Comparison of ENCODE assay signal across 8 cellular contexts in the genomic region with DNA sequence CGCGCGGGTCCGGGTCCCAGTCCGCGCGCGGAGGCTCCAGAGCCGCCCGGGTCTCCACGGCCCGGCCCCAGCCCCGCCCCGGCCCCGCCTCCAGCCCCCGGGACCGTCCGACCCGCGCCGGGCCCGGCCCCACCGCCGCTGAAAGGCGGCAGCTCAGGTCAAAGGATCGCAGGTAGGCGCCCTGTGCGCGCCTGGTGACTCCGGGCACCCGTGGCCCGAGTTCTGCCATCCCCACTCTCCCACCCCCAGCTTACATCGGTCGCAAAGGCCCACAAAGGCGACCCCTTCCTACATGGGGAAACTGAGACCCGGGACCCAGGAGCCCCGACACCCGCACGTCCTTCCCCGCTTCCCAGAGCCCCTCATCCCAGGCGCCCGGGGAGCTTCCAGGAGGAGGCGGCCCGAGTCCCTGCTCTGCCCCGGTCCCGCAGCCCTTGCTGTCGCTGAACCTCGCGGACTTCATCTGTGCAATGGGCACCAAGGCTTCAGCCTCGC. TPM values are rescaled to one million over a fixed set of nuclear protein-coding genes. Genes with fewer than 3 reads are reported as not detected.
A peak's percentile ranks its signal among the peaks of the same experiment; 100 is the strongest.
DNase-seq lines count a peak whose midpoint lies in the region; ATAC-seq, FAIRE-seq and TF ChIP-seq lines count a peak whose summit lies in the region.

A gene (minus strand): TSS at position 33 of the 495 bp plus-strand sequence. CDS start 2,075 bp downstream, outside the sequence.

- peaks cover 12% of the 10 kb centered on the region for H3K27me3 Mint-ChIP-seq in activated CD4-positive, alpha-beta T cell treated with anti-CD3 and anti-CD28 coated beads for 36 hours

- no peak within 1 kb of the TSS for H3K27ac Mint-ChIP-seq in activated CD4-positive, alpha-beta T cell treated with anti-CD3 and anti-CD28 coated beads for 36 hours

- FAIRE-seq in kidney (lab: Jason Lieb, UNC), result no peak

- no peaks in the 10 kb centered on the region for H3K36me3 Mint-ChIP-seq in activated CD4-positive, alpha-beta T cell treated with anti-CD3 and anti-CD28 coated beads for 36 hours (ENCODE audit: low read depth)

- CTCF ChIA-PET in activated CD4-positive, alpha-beta T cell treated with anti-CD3 and anti-CD28 coated beads for 36 hours (lab: Charles Lee), result interaction anchor here (0.9 to 4.6 kb wide), 7 partner anchors 10 to 1594 kb away, joined by 3 to 22 read pairs (median 3); no protein-coding TSS in a partner anchor

- TF ChIP-seq CTCF in kidney (IDR thresholded peaks at IDR 0.05; ENCODE audit: borderline replicate concordance, extremely low read depth, insufficient read depth), result no peak

- no peaks in the 10 kb centered on the region for H3K27me3 ChIP-seq in stomach smooth muscle (ENCODE audit: control insufficient read depth in 1 of 2, insufficient read depth in 2 of 2, low read length in 2 of 2)

- peak within 1 kb of the TSS; percentile 67 for H3K4me3 Mint-ChIP-seq in activated CD4-positive, alpha-beta T cell treated with anti-CD3 and anti-CD28 coated beads for 36 hours

- intact Hi-C loops in activated CD4-positive, alpha-beta T cell treated with anti-CD3 and anti-CD28 coated beads for 36 hours (cut with DNase I, micrococcal nuclease), result loop anchor here (1.0 to 5.0 kb wide), 6 partner anchors 58 to 237 kb away; a partner anchor contains a TSS
- intact Hi-C loops in kidney (cut with DNase I), result no loop called here

- ATAC-seq in activated CD4-positive, alpha-beta T cell treated with anti-CD3 and anti-CD28 coated beads for 36 hours, result peak; percentile 15

- H3K4me3 ChIP-seq in kidney (ENCODE audit: low read length in 2 of 2), result peak within 1 kb of the TSS; percentile 63 to 66
- H3K4me3 ChIP-seq in stomach smooth muscle (ENCODE audit: low read length in 2 of 2), result peak within 1 kb of the TSS; percentile 58 to 82

- H3K36me3 ChIP-seq in kidney (ENCODE audit: control insufficient read depth in 1 of 2, insufficient read depth in 2 of 2, low read length in 2 of 2) (no peaks in the 10 kb centered on the region), stomach smooth muscle (ENCODE audit: control insufficient read depth in 2 of 2, insufficient read depth in 2 of 2, low read length in 2 of 2) (no peaks in the 10 kb centered on the region)

- peak; percentile 29 for DNase-seq in activated CD4-positive, alpha-beta T cell treated with anti-CD3 and anti-CD28 coated beads for 36 hours
- DNase-seq in activated CD4-positive, alpha-beta T cell treated with anti-CD3 and anti-CD28 coated beads for 1 hour, result no peak
- DNase-seq in kidney, result peak; percentile 79
- DNase-seq in central memory CD4-positive, alpha-beta T cell, result no peak
- no peak for DNase-seq in GM19238 (ENCODE audit: insufficient read length, low spot score)
- DNase-seq in NCI-H2107 treated with DMSO at 0.1 percent for 48 hours (lab: John Stamatoyannopoulos, UW; ENCODE audit: unreplicated experiment), result no peak

- H3K27ac ChIP-seq in adipose tissue (ENCODE audit: low read depth, low read length) (peak within 1 kb of the TSS; percentile 47), kidney (ENCODE audit: low read depth in 2 of 2, low read length in 2 of 2) (peak within 1 kb of the TSS; percentile 82 to 93), stomach smooth muscle (ENCODE audit: low read length) (peak within 1 kb of the TSS; percentile 93)

- H3K9me3 Mint-ChIP-seq in activated CD4-positive, alpha-beta T cell treated with anti-CD3 and anti-CD28 coated beads for 36 hours (ENCODE audit: low read depth), result no peaks in the 10 kb centered on the region

- H3K4me1 ChIP-seq in kidney (ENCODE audit: control insufficient read depth in 1 of 2, insufficient read depth in 1 of 2, low read depth in 1 of 2, low read length in 2 of 2) (peaks cover 0 to 6% of the 10 kb centered on the region in 2 donors), stomach smooth muscle (ENCODE audit: control insufficient read depth, insufficient read depth, low read length) (peaks cover 27% of the 10 kb centered on the region)

- POLR2A ChIA-PET in activated CD4-positive, alpha-beta T cell treated with anti-CD3 and anti-CD28 coated beads for 36 hours (lab: Charles Lee), result interaction anchor here (1.0 to 2.0 kb wide), 2 partner anchors 239 to 475 kb away, joined by 4 to 5 read pairs; a partner anchor contains a TSS

- WGBS in adipose tissue, 3 donors, result 0 to 1% (median 1%) methylated on average over 18 to 50 of the region's 50 CpGs

- peaks cover 2% of the 10 kb centered on the region for H3K4me1 Mint-ChIP-seq in activated CD4-positive, alpha-beta T cell treated with anti-CD3 and anti-CD28 coated beads for 36 hours

- H3K9me3 ChIP-seq in kidney (ENCODE audit: control insufficient read depth in 1 of 2, low read length in 2 of 2), result no peaks in the 10 kb centered on the region
- H3K9me3 ChIP-seq in stomach smooth muscle (ENCODE audit: control insufficient read depth in 2 of 2, low read length in 2 of 2), result no peaks in the 10 kb centered on the region

- peak within 1 kb of the TSS; percentile 48 to 82 for H3K9ac ChIP-seq in kidney (ENCODE audit: low read length in 2 of 2)
- peak within 1 kb of the TSS; percentile 80 to 90 for H3K9ac ChIP-seq in stomach smooth muscle (ENCODE audit: low read length in 2 of 2)

RNA-seq across cellular contexts. Expression of the gene that starts here (rescaled TPM):
- total RNA-seq in activated CD4-positive, alpha-beta T cell treated with anti-CD3 and anti-CD28 coated beads for 36 hours, result 1 to 10 TPM; 1.1 TPM
- 10 to 100 TPM in 1 of 3 donors, 1 to 10 TPM in 2; 1.7 to 14.2 (median 7.1) TPM for polyA plus RNA-seq in adipose tissue
- total RNA-seq in kidney, result 8.6 TPM
- polyA plus RNA-seq in kidney (ENCODE audit: insufficient read depth, low read depth, low replicate concordance), result 7.6 TPM

Comparison
In these comparisons a context has a peak if more than half of its experiments do, and no peak if none do; other contexts are left out.
1. DNase-seq: peak in activated CD4-positive, alpha-beta T cell treated with anti-CD3 and anti-CD28 coated beads for 36 hours (single experiment) and kidney (single experiment); none in activated CD4-positive, alpha-beta T cell treated with anti-CD3 and anti-CD28 coated beads for 1 hour (single experiment), central memory CD4-positive, alpha-beta T cell (single experiment), GM19238 (single experiment) and NCI-H2107 treated with DMSO at 0.1 percent for 48 hours (single experiment).
2. Peak in every context shown above with its lines, with median percentiles within 50 percentile points of each other: H3K27ac ChIP-seq.